ENCODE assay signal across 26 cellular contexts in the genomic region with DNA sequence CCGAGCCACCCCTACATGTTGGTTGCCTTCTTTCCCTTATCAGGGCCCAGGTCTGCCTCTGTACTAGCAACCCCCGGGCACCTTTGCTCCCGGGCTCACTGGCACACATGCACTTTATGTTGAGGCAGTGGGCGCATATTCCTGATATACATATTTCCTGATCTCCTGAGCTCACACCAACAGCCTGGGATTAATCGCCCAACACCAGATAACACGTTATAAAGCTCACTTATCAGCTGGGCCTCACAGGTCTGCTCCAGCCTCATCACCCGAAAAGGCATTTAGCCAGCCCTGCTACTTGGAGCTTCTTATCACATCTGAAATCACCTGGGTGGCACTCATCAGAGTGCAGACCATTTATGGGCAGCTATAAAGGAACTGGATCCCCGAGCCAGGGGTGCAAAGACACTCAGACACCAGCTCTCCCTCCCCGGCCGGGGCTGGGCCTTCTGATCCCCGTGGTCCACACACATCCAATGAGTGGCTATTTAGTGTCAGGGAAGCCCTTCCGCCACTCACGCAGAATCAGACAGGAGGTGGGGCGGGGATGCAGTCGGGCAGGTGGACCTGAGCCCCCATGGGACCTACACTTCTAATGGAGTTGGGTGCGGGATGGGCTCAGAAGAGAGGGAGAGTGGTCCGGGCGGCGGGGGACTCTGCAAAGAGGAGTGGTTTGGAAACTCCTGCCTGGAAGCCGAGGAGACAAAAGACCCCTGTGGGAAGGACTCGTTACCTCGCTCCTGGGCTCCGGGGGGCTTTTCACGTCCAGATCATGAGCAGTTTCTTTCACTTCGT. TPM values are rescaled to one million over a fixed set of nuclear protein-coding genes. Genes with fewer than 3 reads are reported as not detected.
"Had no signal": no experiment of that assay in that cellular context is flagged by ENCODE, and none has a peak within 500 bp of the region (broad histone marks: within the 10 kb centered on the region; RNA-seq: fewer than 3 reads in every experiment).

No MANE protein-coding gene starts in this region.

- H3K27me3 Mint-ChIP-seq: activated CD8-positive, alpha-beta T cell treated with anti-CD3 and anti-CD28 coated beads for 36 hours; activated naive CD4-positive, alpha-beta T cell treated with anti-CD3 and anti-CD28 coated beads, Interleukin-2, amount 10 ng/mL, durations not matched to agents 7 days and 5 days; activated naive CD8-positive, alpha-beta T cell treated with anti-CD3 and anti-CD28 coated beads for 36 hours had no signal

- H3K36me3 Mint-ChIP-seq: activated naive CD4-positive, alpha-beta T cell treated with anti-CD3 and anti-CD28 coated beads, Interleukin-2, amount 10 ng/mL, durations not matched to agents 7 days and 5 days; activated naive CD8-positive, alpha-beta T cell treated with anti-CD3 and anti-CD28 coated beads for 36 hours had no signal

- H3K4me1 ChIP-seq: breast epithelium, SJCRH30 had no signal

- H3K4me3 ChIP-seq: breast epithelium, SJCRH30 had no signal

- H3K4me2 ChIP-seq: SK-N-SH had no signal

- H3K9me2 ChIP-seq: SK-N-SH had no signal

- H3K27ac Mint-ChIP-seq: activated CD8-positive, alpha-beta T cell treated with anti-CD3 and anti-CD28 coated beads for 36 hours; activated naive CD4-positive, alpha-beta T cell treated with anti-CD3 and anti-CD28 coated beads, Interleukin-2, amount 10 ng/mL, durations not matched to agents 7 days and 5 days; activated naive CD8-positive, alpha-beta T cell treated with anti-CD3 and anti-CD28 coated beads for 36 hours; activated T-cell treated with anti-CD3 and anti-CD28 coated beads, Interleukin-2, amount 50 U/mL, for 72 hours; activated T-helper 2 cell treated with anti-CD3 and anti-CD28 coated beads, Interferon-gamma antibody, Interleukin-2, Interleukin-4, amounts not matched to agents 10 μg/mL and 5 μg/mL and 100 μg/mL, durations not matched to agents 14 hours and 24 hours and 36 hours had no signal

- H3K27me3 ChIP-seq: breast epithelium, SJCRH30 had no signal

- H3K9me3 Mint-ChIP-seq: activated CD8-positive, alpha-beta T cell treated with anti-CD3 and anti-CD28 coated beads for 36 hours; activated naive CD4-positive, alpha-beta T cell treated with anti-CD3 and anti-CD28 coated beads, Interleukin-2, amount 10 ng/mL, durations not matched to agents 7 days and 5 days; activated naive CD8-positive, alpha-beta T cell treated with anti-CD3 and anti-CD28 coated beads for 36 hours; activated T-cell treated with anti-CD3 and anti-CD28 coated beads, Interleukin-2, amount 50 U/mL, for 72 hours; activated T-helper 2 cell treated with anti-CD3 and anti-CD28 coated beads, Interferon-gamma antibody, Interleukin-2, Interleukin-4, amounts not matched to agents 10 μg/mL and 5 μg/mL and 100 μg/mL, durations not matched to agents 14 hours and 24 hours and 36 hours had no signal

- DNase-seq: activated CD4-positive, alpha-beta T cell treated with anti-CD3 and anti-CD28 coated beads for 4 hours; activated CD8-positive, alpha-beta memory T cell treated with anti-CD3 and anti-CD28 coated beads, Interleukin-2, amount 50 U/mL, for 4 hours; activated CD8-positive, alpha-beta T cell treated with anti-CD3 and anti-CD28 coated beads for 36 hours; activated gamma-delta T cell treated with Interleukin-2 at 50 U/mL for 16 hours; activated naive CD4-positive, alpha-beta T cell treated with anti-CD3 and anti-CD28 coated beads, Interleukin-2, amount 10 ng/mL, durations not matched to agents 7 days and 5 days; activated naive CD8-positive, alpha-beta T cell treated with anti-CD3 and anti-CD28 coated beads for 36 hours; activated T-cell treated with anti-CD3 and anti-CD28 coated beads, Interleukin-2, amount 50 U/mL, for 72 hours; central memory CD4-positive, alpha-beta T cell; KG1; NCI-H1092; NCI-H1417 treated with DMSO at 0.1 percent for 48 hours; NCI-H1694; NCI-H2029; NCI-H2107; NCI-H2171 treated with DMSO at 0.1 percent for 48 hours; NCI-H226; NCI-H510A treated with DMSO at 0.1 percent for 48 hours; PC-3; SJCRH30; SK-N-SH; T-helper 1 cell had no signal

- H3K9me3 ChIP-seq: breast epithelium, SJCRH30, SK-N-SH had no signal

- ATAC-seq: activated CD4-positive, CD25-positive, alpha-beta regulatory T cell treated with anti-CD3 and anti-CD28 coated beads, Interleukin-2, amount 50 U/mL, for 24 hours; activated CD8-positive, alpha-beta T cell treated with anti-CD3 and anti-CD28 coated beads for 36 hours; activated T-cell treated with anti-CD3 and anti-CD28 coated beads, Interleukin-2, amount 50 U/mL, for 72 hours; PC-3 had no signal

- H3K27ac ChIP-seq: breast epithelium, SJCRH30 had no signal

- H3K4me1 Mint-ChIP-seq: activated naive CD4-positive, alpha-beta T cell treated with anti-CD3 and anti-CD28 coated beads, Interleukin-2, amount 10 ng/mL, durations not matched to agents 7 days and 5 days; activated naive CD8-positive, alpha-beta T cell treated with anti-CD3 and anti-CD28 coated beads for 36 hours had no signal

- H3K36me3 ChIP-seq: SJCRH30 had no signal

- H3K4me3 Mint-ChIP-seq: activated CD8-positive, alpha-beta T cell treated with anti-CD3 and anti-CD28 coated beads for 36 hours; activated naive CD4-positive, alpha-beta T cell treated with anti-CD3 and anti-CD28 coated beads, Interleukin-2, amount 10 ng/mL, durations not matched to agents 7 days and 5 days; activated naive CD8-positive, alpha-beta T cell treated with anti-CD3 and anti-CD28 coated beads for 36 hours; activated T-cell treated with anti-CD3 and anti-CD28 coated beads, Interleukin-2, amount 50 U/mL, for 72 hours had no signal

- H3K9ac ChIP-seq: SK-N-SH had no signal

RNA-seq across cellular contexts. Expression of gene RIPK4, which starts 21.6 kb away (rescaled TPM):
- total RNA-seq: activated T-helper 2 cell treated with anti-CD3 and anti-CD28 coated beads, Interferon-gamma antibody, Interleukin-2, Interleukin-4, amounts not matched to agents 10 μg/mL and 5 μg/mL and 100 μg/mL, durations not matched to agents 14 hours and 24 hours and 36 hours; LHCN-M2; SJCRH30; T-helper 2 cell treated with Interferon-gamma antibody and Interleukin-4, amounts not matched to agents 100 ng/mL and 5 ng/mL, for 36 hours had no signal
